In the genomic region with DNA sequence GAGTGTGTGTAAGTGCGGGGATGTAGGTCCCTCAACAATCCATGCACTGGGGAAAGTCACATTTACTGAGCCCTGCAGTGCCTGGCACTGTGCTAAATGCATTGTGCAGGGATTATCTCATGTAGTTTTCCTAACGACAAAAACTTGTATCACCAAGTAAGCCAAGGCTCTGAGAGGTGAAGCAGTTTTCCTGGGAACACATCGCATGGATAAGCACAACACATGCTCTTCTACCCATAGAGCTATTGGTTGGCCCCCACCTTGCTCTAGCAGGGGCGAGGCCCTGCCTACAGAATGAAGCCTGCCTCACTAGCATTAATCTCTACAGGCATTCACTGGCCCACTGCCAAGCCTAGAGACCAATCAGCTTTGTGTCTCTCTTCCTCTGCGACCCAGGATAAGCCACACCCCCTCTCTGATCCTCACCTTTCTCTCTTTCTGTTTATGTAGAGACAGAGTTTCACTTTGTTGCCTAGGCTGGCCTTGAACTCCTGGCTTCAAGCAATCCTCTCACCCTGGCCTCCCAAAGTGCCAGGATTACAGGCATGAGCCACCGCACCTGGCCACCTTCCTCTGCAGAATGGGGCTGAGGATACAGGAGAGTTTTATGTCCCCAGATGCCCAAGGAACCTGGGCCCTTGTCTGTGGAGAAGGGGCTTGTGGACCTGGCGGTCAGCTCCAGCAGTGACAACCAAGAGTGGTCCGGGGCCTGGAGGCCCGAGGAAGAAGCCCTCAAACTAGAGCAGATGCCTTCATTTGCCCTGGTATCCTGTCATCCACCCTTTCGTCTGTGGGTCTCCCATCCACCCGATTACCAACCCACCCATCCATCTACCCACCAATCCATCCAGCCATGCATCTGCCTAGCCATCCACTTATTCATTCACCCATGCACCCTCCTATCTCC, we compare ENCODE assay signal across 1 cellular context.
TF ChIP-seq lines count a peak whose summit lies in the region.

No MANE protein-coding gene starts in this region.

TF ChIP-seq in HepG2, 621 proteins besides CTCF, POLR2A, EP300 and RAD21 (continued from another document and continues in another):
- no peak for TF ChIP-seq KLF15 (CRISPR knock-in tag; IDR thresholded peaks at IDR 0.05; ENCODE audit: borderline replicate concordance)
- TF ChIP-seq SIX1 (CRISPR knock-in tag; IDR thresholded peaks at IDR 0.05; ENCODE audit: borderline replicate concordance) = peak; percentile 73; the same call in 1 of the 2 replicates
- TF ChIP-seq ZNF256 (CRISPR knock-in tag; conservative IDR thresholded peaks at IDR 0.05) = peak; percentile 44; the same call in 1 of the 2 replicates
- no peak; the same call in 1 of the 2 replicates for TF ChIP-seq ZNF891 (CRISPR knock-in tag; IDR thresholded peaks at IDR 0.05)
- TF ChIP-seq BRF2 (CRISPR knock-in tag; IDR thresholded peaks at IDR 0.05) = no peak; the same call in 1 of the 2 replicates
- peak; percentile 91 for TF ChIP-seq ZNF3 (CRISPR knock-in tag; IDR thresholded peaks at IDR 0.05)
- TF ChIP-seq SOX5 (CRISPR knock-in tag; IDR thresholded peaks at IDR 0.05; ENCODE audit: borderline replicate concordance) = peak; percentile 72; the same call in 1 of the 2 replicates
- peak; percentile 97 for TF ChIP-seq PITX1 (CRISPR knock-in tag; IDR thresholded peaks at IDR 0.05)
- TF ChIP-seq ZBTB2 (CRISPR knock-in tag; IDR thresholded peaks at IDR 0.05; ENCODE audit: low read depth) = no peak; the same call in 1 of the 2 replicates
- TF ChIP-seq DMAP1 (CRISPR knock-in tag; IDR thresholded peaks at IDR 0.05) = peak; percentile 35
- peak; percentile 82 for TF ChIP-seq ZNF331 (CRISPR knock-in tag; IDR thresholded peaks at IDR 0.05)
- TF ChIP-seq GABPB1 (CRISPR knock-in tag; IDR thresholded peaks at IDR 0.05) = peak; percentile 22; the same call in 1 of the 2 replicates
- peak; percentile 15; the same call in 1 of the 2 replicates for TF ChIP-seq NFIC (IDR thresholded peaks at IDR 0.05; ENCODE audit: low read length)
- TF ChIP-seq ZNF382 (CRISPR knock-in tag; IDR thresholded peaks at IDR 0.05; ENCODE audit: borderline replicate concordance) = no peak
- peak; percentile 68 for TF ChIP-seq NFYB (CRISPR knock-in tag; IDR thresholded peaks at IDR 0.05)
- peak; percentile 69 for TF ChIP-seq LCORL (IDR thresholded peaks at IDR 0.05)
- TF ChIP-seq LCORL (CRISPR knock-in tag; IDR thresholded peaks at IDR 0.05) = peak; percentile 78
- peak; percentile 62 for TF ChIP-seq TAF1 (CRISPR knock-in tag; IDR thresholded peaks at IDR 0.05)
- peak; percentile 84 for TF ChIP-seq ZNF710 (CRISPR knock-in tag; IDR thresholded peaks at IDR 0.05; ENCODE audit: borderline replicate concordance)
- TF ChIP-seq TCF7 (IDR thresholded peaks at IDR 0.05; ENCODE audit: low read depth) = peak; percentile 74
- TF ChIP-seq CEBPZ (IDR thresholded peaks at IDR 0.05; ENCODE audit: low read length) = no peak
- TF ChIP-seq ZNF496 (CRISPR knock-in tag; IDR thresholded peaks at IDR 0.05; ENCODE audit: insufficient replicate concordance) = no peak
- peak; percentile 45 for TF ChIP-seq UBTF (CRISPR knock-in tag; IDR thresholded peaks at IDR 0.05)
- 0 out of 2 replicates have a peak, but pooled peaks have one; percentile 22 for TF ChIP-seq ZNF598 (CRISPR knock-in tag; IDR thresholded peaks at IDR 0.05; ENCODE audit: borderline replicate concordance)
- TF ChIP-seq TEAD2 (CRISPR knock-in tag; IDR thresholded peaks at IDR 0.05) = no peak
- TF ChIP-seq DNMT1 (CRISPR knock-in tag; IDR thresholded peaks at IDR 0.05) = peak; percentile 57; the same call in 1 of the 2 replicates
- peak; percentile 65 to 75; a peak in 3 of 4 replicates for TF ChIP-seq NR2F1 (CRISPR knock-in tag; IDR thresholded peaks at IDR 0.05)
- TF ChIP-seq MLX (CRISPR knock-in tag; IDR thresholded peaks at IDR 0.05) = no peak; the same call in 1 of the 2 replicates
- no peak for TF ChIP-seq ZNF75D (CRISPR knock-in tag; IDR thresholded peaks at IDR 0.05; ENCODE audit: borderline replicate concordance)
- TF ChIP-seq HMG20B (CRISPR knock-in tag; conservative IDR thresholded peaks at IDR 0.05) = no peak; the same call in 1 of the 2 replicates
- TF ChIP-seq FOXK1 (CRISPR knock-in tag; IDR thresholded peaks at IDR 0.05; ENCODE audit: borderline replicate concordance, low read depth) = peak; percentile 80; the same call in 1 of the 2 replicates
- no peak for TF ChIP-seq KAT2B (IDR thresholded peaks at IDR 0.05; ENCODE audit: borderline replicate concordance, low read depth, low read length)
- TF ChIP-seq PHF8 (CRISPR knock-in tag; IDR thresholded peaks at IDR 0.05) = peak; percentile 16; the same call in 1 of the 2 replicates
- TF ChIP-seq HNRNPUL1 (IDR thresholded peaks at IDR 0.05; ENCODE audit: low read depth, low read length) = no peak
- TF ChIP-seq ZNF235 (CRISPR knock-in tag; IDR thresholded peaks at IDR 0.05; ENCODE audit: borderline replicate concordance) = no peak
- TF ChIP-seq AKNA (CRISPR knock-in tag; IDR thresholded peaks at IDR 0.05; ENCODE audit: borderline replicate concordance) = no peak
- peak; percentile 49; the same call in 1 of the 2 replicates for TF ChIP-seq NR2C2 (CRISPR knock-in tag; IDR thresholded peaks at IDR 0.05; ENCODE audit: borderline replicate concordance)
- no peak for TF ChIP-seq CENPX (CRISPR knock-in tag; IDR thresholded peaks at IDR 0.05)
- TF ChIP-seq RARA (CRISPR knock-in tag; IDR thresholded peaks at IDR 0.05) = peak; percentile 98
- no peak for TF ChIP-seq HOXA9 (CRISPR knock-in tag; IDR thresholded peaks at IDR 0.05; ENCODE audit: borderline replicate concordance)
- no peak for TF ChIP-seq ZFYVE20 (CRISPR knock-in tag; IDR thresholded peaks at IDR 0.05; ENCODE audit: borderline replicate concordance, low read depth)
- 0 out of 2 replicates have a peak, but pooled peaks have one; percentile 18 for TF ChIP-seq ZBTB20 (CRISPR knock-in tag; IDR thresholded peaks at IDR 0.05; ENCODE audit: borderline replicate concordance, low read depth)
- TF ChIP-seq FOSL1 (CRISPR knock-in tag; IDR thresholded peaks at IDR 0.05; ENCODE audit: borderline replicate concordance) = no peak
- TF ChIP-seq GABPA (IDR thresholded peaks at IDR 0.05; ENCODE audit: low read depth, low read length) = no peak
- peak; percentile 13; the same call in 1 of the 2 replicates for TF ChIP-seq GABPA (CRISPR knock-in tag; IDR thresholded peaks at IDR 0.05; ENCODE audit: low read depth)
